15 cellular contexts compared by ENCODE assay signal in genomic region chr10:104340692-104341091, GRCh38. TPM values are rescaled to one million over a fixed set of nuclear protein-coding genes. Genes with fewer than 3 reads are reported as not detected.
A peak's percentile ranks its signal among the peaks of the same experiment; 100 is the strongest.
DNase-seq lines count a peak whose midpoint lies in the region; ATAC-seq and TF ChIP-seq lines count a peak whose summit lies in the region.
"Had no signal": no experiment of that assay in that cellular context is flagged by ENCODE, and none has a peak within 500 bp of the region (broad histone marks: within the 10 kb centered on the region; RNA-seq: fewer than 3 reads in every experiment).

No MANE protein-coding gene starts in this region.

- peaks cover 8% of the 10 kb centered on the region for H3K79me2 ChIP-seq in parathyroid adenoma

- ATAC-seq in heart right ventricle = no peak
- ATAC-seq in Right ventricle myocardium inferior = no peak
- ATAC-seq in GM21576 (IDR thresholded peaks at IDR 0.05; ENCODE audit: unreplicated experiment) = no peak
- ATAC-seq: activated naive CD4-positive, alpha-beta T cell treated with anti-CD3 and anti-CD28 coated beads, Interleukin-2, amount 50 U/mL, for 72 hours; stimulated activated naive CD8-positive, alpha-beta T cell treated with anti-CD3 and anti-CD28 coated beads, Interleukin-15, amount 100 ng/mL, for 72 hours had no signal

- no peak for TF ChIP-seq POLR2A in esophagus muscularis mucosa (IDR thresholded peaks at IDR 0.05; ENCODE audit: low read depth)

- DNase-seq in heart right ventricle = no peak
- no peak for DNase-seq in Right ventricle myocardium inferior (ENCODE audit: missing footprints)
- DNase-seq in esophagus muscularis mucosa (ENCODE audit: extremely low spot score) = no peak
- no peak for DNase-seq in occipital lobe (lab: John Stamatoyannopoulos, UW)
- DNase-seq in NOMO-1 treated with dmso at 0.1 percent for 144 hours (lab: John Stamatoyannopoulos, UW; ENCODE audit: unreplicated experiment) = no peak
- no peak for DNase-seq in stimulated activated CD4-positive, alpha-beta T cell treated with anti-CD3 and anti-CD28 coated beads, Interleukin-4, amount 100 ng/mL, for 24 hours
- DNase-seq: DMS 273 treated with DMSO at 0.1 percent for 48 hours; foreskin fibroblast; MV-4-11; NCI-H2171; SK-N-SH; stimulated activated naive CD8-positive, alpha-beta T cell treated with anti-CD3 and anti-CD28 coated beads, Interleukin-15, amount 100 ng/mL, for 72 hours had no signal

- H3K36me3 ChIP-seq in heart right ventricle (no peaks in the 10 kb centered on the region), esophagus muscularis mucosa (no peaks in the 10 kb centered on the region), parathyroid adenoma (ENCODE audit: control insufficient read depth, insufficient read depth, low read length) (no peaks in the 10 kb centered on the region)

- peak overlapping the region in 1 of 10 donors; percentile 86 for H3K4me3 ChIP-seq in heart right ventricle
- no peak overlapping the region for H3K4me3 ChIP-seq in esophagus muscularis mucosa
- H3K4me3 ChIP-seq in parathyroid adenoma (ENCODE audit: low read depth, low read length) = no peak overlapping the region

- no peaks in the 10 kb centered on the region for H3K27me3 ChIP-seq in heart right ventricle
- H3K27me3 ChIP-seq in esophagus muscularis mucosa = no peaks in the 10 kb centered on the region
- no peaks in the 10 kb centered on the region for H3K27me3 ChIP-seq in parathyroid adenoma (ENCODE audit: control insufficient read depth, insufficient read depth, low read length)

- peak overlapping the region; percentile 92 to 100 (median 99) for H3K27ac ChIP-seq in heart right ventricle
- H3K27ac ChIP-seq in esophagus muscularis mucosa (replicated peaks in 1 of 4) = peak overlapping the region; percentile 97 to 100 (median 98)
- peak overlapping the region; percentile 93 for H3K27ac ChIP-seq in parathyroid adenoma

- H3K9me3 ChIP-seq in heart right ventricle (no peaks in the 10 kb centered on the region), esophagus muscularis mucosa (no peaks in the 10 kb centered on the region), parathyroid adenoma (ENCODE audit: control insufficient read depth, low read length) (no peaks in the 10 kb centered on the region)
- H3K9me3 ChIP-seq: SK-N-SH had no signal

- intact Hi-C loops in heart right ventricle (cut with DNase I) = loop anchor here in 3 of 10 donors (5.0 to 10.0 kb wide), 2 partner anchors 33 to 456 kb away; no protein-coding TSS in a partner anchor
- intact Hi-C loops in Right ventricle myocardium inferior (cut with DNase I) = no loop called here
- intact Hi-C loops in esophagus muscularis mucosa (cut with DNase I) = no loop called here

- H3K4me1 ChIP-seq in heart right ventricle = peaks cover 0 to 57% (median 48%) of the 10 kb centered on the region in 9 donors
- H3K4me1 ChIP-seq in esophagus muscularis mucosa = peaks cover 25 to 42% (median 39%) of the 10 kb centered on the region in 4 donors
- H3K4me1 ChIP-seq in parathyroid adenoma = peaks cover 4% of the 10 kb centered on the region

- H3K4me2 ChIP-seq in parathyroid adenoma (ENCODE audit: low read length) = no peak overlapping the region

- peak overlapping the region; percentile 98 for H2AFZ ChIP-seq in parathyroid adenoma

- no peak overlapping the region for H3K9ac ChIP-seq in parathyroid adenoma
- H3K9ac ChIP-seq: SK-N-SH had no signal

- no peak for TF ChIP-seq CTCF in heart right ventricle (IDR thresholded peaks at IDR 0.05)
- no peak for TF ChIP-seq CTCF in esophagus muscularis mucosa (IDR thresholded peaks at IDR 0.05)
- TF ChIP-seq CTCF in parathyroid adenoma (IDR thresholded peaks at IDR 0.05) = no peak

- no peak for TF ChIP-seq EP300 in esophagus muscularis mucosa (IDR thresholded peaks at IDR 0.05)

- 66 to 73% methylated on average over 4 of the region's 4 CpGs for WGBS in heart right ventricle, 2 donors
- WGBS in esophagus muscularis mucosa = 76% methylated on average over 4 of the region's 4 CpGs

RNA-seq across cellular contexts. Expression of gene ITPRIP, which starts 2.4 kb away (rescaled TPM):
- total RNA-seq in heart right ventricle (10 to 100 TPM; 18.6 to 87.2 (median 35.9) TPM), Right ventricle myocardium inferior (28.2 TPM), esophagus muscularis mucosa (10 to 100 TPM; 18.7 to 56.0 (median 39.9) TPM), occipital lobe (1.6 TPM)
- 10 to 100 TPM; 17.5 to 41.6 TPM for polyA plus RNA-seq in heart right ventricle

RNA-seq across cellular contexts. Expression of gene CFAP58, which starts 12.9 kb away (rescaled TPM):
- total RNA-seq in heart right ventricle (1 to 10 TPM; 1.3 to 5.8 (median 3.0) TPM), Right ventricle myocardium inferior (1.1 TPM), esophagus muscularis mucosa (1 to 10 TPM in 2 of 4 donors, under 1 TPM in 2; 0.71 to 1.6 (median 1.0) TPM), occipital lobe (0.62 TPM)
- 1 to 10 TPM in 1 of 2 donors, under 1 TPM in 1; 0.58 to 3.6 TPM for polyA plus RNA-seq in heart right ventricle
